9 cellular contexts compared by ENCODE assay signal in genomic region chr16:87436225-87437172, GRCh38. TPM values are rescaled to one million over a fixed set of nuclear protein-coding genes. Genes with fewer than 3 reads are reported as not detected.
DNase-seq lines count a peak whose midpoint lies in the region; ATAC-seq and TF ChIP-seq lines count a peak whose summit lies in the region.
"Had no signal": no experiment of that assay in that cellular context is flagged by ENCODE, and none has a peak within 500 bp of the region (broad histone marks: within the 10 kb centered on the region; RNA-seq: fewer than 3 reads in every experiment).

No MANE protein-coding gene starts in this region.

- no peaks in the 10 kb centered on the region for H3K36me3 ChIP-seq in gastrocnemius medialis

- no peak overlapping the region for H3K27ac ChIP-seq in CD4-positive, alpha-beta T cell (ENCODE audit: low read depth, low read length)
- H3K27ac ChIP-seq in gastrocnemius medialis, result peak overlapping the region; percentile 64 to 77 (median 72)

- intact Hi-C loops in CD4-positive, alpha-beta T cell (cut with DNase I, micrococcal nuclease), result no loop called here
- intact Hi-C loops in activated CD8-positive, alpha-beta T cell treated with anti-CD3 and anti-CD28 coated beads for 36 hours (cut with micrococcal nuclease), result loop anchor here (10.0 kb wide), 1 partner anchor 58 kb away; the partner anchor contains the start of gene ZCCHC14
- intact Hi-C loops in Right ventricle myocardium superior (cut with DNase I) (no loop called here), gastrocnemius medialis (cut with DNase I; ENCODE audit: low total_unique reads) (no loop called here)

- no peak for TF ChIP-seq CTCF in CD4-positive, alpha-beta T cell (IDR thresholded peaks at IDR 0.05)
- TF ChIP-seq CTCF in activated CD8-positive, alpha-beta T cell treated with anti-CD3 and anti-CD28 coated beads for 36 hours (IDR thresholded peaks at IDR 0.05), result no peak
- no peak for TF ChIP-seq CTCF in gastrocnemius medialis (IDR thresholded peaks at IDR 0.05 in 4 of 5, conservative IDR thresholded peaks at IDR 0.05 in 1 of 5)

- CTCF ChIA-PET in CD4-positive, alpha-beta T cell (lab: Charles Lee), result interaction anchor here (0.7 kb wide), 1 partner anchor 489 kb away, joined by 3 read pairs; no protein-coding TSS in a partner anchor
- CTCF ChIA-PET in activated CD8-positive, alpha-beta T cell treated with anti-CD3 and anti-CD28 coated beads for 36 hours (lab: Charles Lee), result interaction anchor here (1.1 to 1.9 kb wide), 3 partner anchors 12 to 199 kb away, joined by 4 to 11 read pairs (median 8); no protein-coding TSS in a partner anchor

- H3K4me3 Mint-ChIP-seq in CD4-positive, alpha-beta T cell, result peak overlapping the region; percentile 79
- peak overlapping the region; percentile 44 for H3K4me3 Mint-ChIP-seq in activated CD8-positive, alpha-beta T cell treated with anti-CD3 and anti-CD28 coated beads for 36 hours
- H3K4me3 Mint-ChIP-seq: neural crest cell had no signal

- DNase-seq in CD4-positive, alpha-beta T cell, result no peak
- peak; percentile 65 for DNase-seq in activated CD8-positive, alpha-beta T cell treated with anti-CD3 and anti-CD28 coated beads for 36 hours
- DNase-seq in Right ventricle myocardium superior (peak; percentile 33), gastrocnemius medialis (no peak), pons (ENCODE audit: low spot score) (no peak), SKM-1 (lab: John Stamatoyannopoulos, UW; ENCODE audit: unreplicated experiment) (no peak), NCI-H2171 treated with DMSO at 0.1 percent for 48 hours (lab: John Stamatoyannopoulos, UW) (no peak)

- peaks cover 16 to 17% of the 10 kb centered on the region in 2 donors for H3K4me1 ChIP-seq in gastrocnemius medialis

- no peak for TF ChIP-seq POLR2A in gastrocnemius medialis (IDR thresholded peaks at IDR 0.05)

- no peaks in the 10 kb centered on the region for H3K9me3 Mint-ChIP-seq in CD4-positive, alpha-beta T cell
- H3K9me3 Mint-ChIP-seq in activated CD8-positive, alpha-beta T cell treated with anti-CD3 and anti-CD28 coated beads for 36 hours, result no peaks in the 10 kb centered on the region
- H3K9me3 Mint-ChIP-seq: neural crest cell had no signal

- POLR2A ChIA-PET in CD4-positive, alpha-beta T cell (lab: Charles Lee), result interaction anchor here (1.2 kb wide), 2 partner anchors 53 to 515 kb away, joined by 3 read pairs; partner anchors contain the start of genes BANP and FBXO31
- POLR2A ChIA-PET in activated CD8-positive, alpha-beta T cell treated with anti-CD3 and anti-CD28 coated beads for 36 hours (lab: Charles Lee), result interaction anchor here (1.2 to 1.7 kb wide), 3 partner anchors 29 to 54 kb away, joined by 3 to 8 read pairs (median 4); no protein-coding TSS in a partner anchor

- H3K27me3 ChIP-seq in CD4-positive, alpha-beta T cell (ENCODE audit: control insufficient read depth, insufficient read depth, low read length), result no peaks in the 10 kb centered on the region
- no peaks in the 10 kb centered on the region for H3K27me3 ChIP-seq in gastrocnemius medialis

- no peaks in the 10 kb centered on the region for H3K9me3 ChIP-seq in CD4-positive, alpha-beta T cell (ENCODE audit: control insufficient read depth, low read length)
- H3K9me3 ChIP-seq in gastrocnemius medialis, result no peaks in the 10 kb centered on the region

- in situ Hi-C loops in gastrocnemius medialis (cut with MboI; ENCODE audit: low sequenced_read_pairs in 4 of 4), result no loop called here

- H3K27ac Mint-ChIP-seq in CD4-positive, alpha-beta T cell, result peak overlapping the region; percentile 12
- H3K27ac Mint-ChIP-seq in activated CD8-positive, alpha-beta T cell treated with anti-CD3 and anti-CD28 coated beads for 36 hours, result peak overlapping the region; percentile 27

- peaks cover 26% of the 10 kb centered on the region for H3K4me1 Mint-ChIP-seq in CD4-positive, alpha-beta T cell (ENCODE audit: low read depth)
- peaks cover 21% of the 10 kb centered on the region for H3K4me1 Mint-ChIP-seq in activated CD8-positive, alpha-beta T cell treated with anti-CD3 and anti-CD28 coated beads for 36 hours (ENCODE audit: low read depth)

- peaks cover 18% of the 10 kb centered on the region for H3K36me3 Mint-ChIP-seq in CD4-positive, alpha-beta T cell (ENCODE audit: low read depth)
- H3K36me3 Mint-ChIP-seq in activated CD8-positive, alpha-beta T cell treated with anti-CD3 and anti-CD28 coated beads for 36 hours (ENCODE audit: low read depth), result peaks cover 3% of the 10 kb centered on the region

- peak; percentile 41 for ATAC-seq in CD4-positive, alpha-beta T cell (ENCODE audit: poor library complexity)
- ATAC-seq in activated CD8-positive, alpha-beta T cell treated with anti-CD3 and anti-CD28 coated beads for 36 hours, result peak; percentile 86
- ATAC-seq in Right ventricle myocardium superior (ENCODE audit: poor library complexity) (peak; percentile 41), gastrocnemius medialis (no peak), GM19397 (IDR thresholded peaks at IDR 0.05; ENCODE audit: unreplicated experiment) (no peak)

- no peaks in the 10 kb centered on the region for H3K27me3 Mint-ChIP-seq in CD4-positive, alpha-beta T cell
- no peaks in the 10 kb centered on the region for H3K27me3 Mint-ChIP-seq in activated CD8-positive, alpha-beta T cell treated with anti-CD3 and anti-CD28 coated beads for 36 hours

- peak overlapping the region in 3 of 4 donors; percentile 26 to 27 (median 27) for H3K4me3 ChIP-seq in gastrocnemius medialis

RNA-seq across cellular contexts. Expression of gene MAP1LC3B, which starts 44.4 kb away (rescaled TPM):
- total RNA-seq in CD4-positive, alpha-beta T cell, result 10 to 100 TPM; 92.4 to 96.6 TPM
- total RNA-seq in activated CD8-positive, alpha-beta T cell treated with anti-CD3 and anti-CD28 coated beads for 36 hours, result 10 to 100 TPM; 55.3 to 58.1 TPM
- total RNA-seq in Right ventricle myocardium superior (118 TPM), gastrocnemius medialis (100 to 1,000 TPM in 3 of 4 donors, 10 to 100 TPM in 1; 76.3 to 165 (median 122) TPM)

RNA-seq across cellular contexts. Expression of gene FBXO31, which starts 52.9 kb away (rescaled TPM):
- total RNA-seq in CD4-positive, alpha-beta T cell, result 10 to 100 TPM; 35.7 to 38.9 TPM
- total RNA-seq in activated CD8-positive, alpha-beta T cell treated with anti-CD3 and anti-CD28 coated beads for 36 hours, result 10 to 100 TPM; 32.0 to 32.7 TPM
- total RNA-seq in Right ventricle myocardium superior (78.9 TPM), gastrocnemius medialis (100 to 1,000 TPM; 156 to 264 (median 201) TPM)

RNA-seq across cellular contexts. Expression of gene ZCCHC14, which starts 56.3 kb away (rescaled TPM):
- 10 to 100 TPM; 16.4 to 18.3 TPM for total RNA-seq in CD4-positive, alpha-beta T cell
- total RNA-seq in activated CD8-positive, alpha-beta T cell treated with anti-CD3 and anti-CD28 coated beads for 36 hours, result 1 to 10 TPM; 4.6 to 5.9 TPM
- total RNA-seq in Right ventricle myocardium superior (13.2 TPM), gastrocnemius medialis (10 to 100 TPM in 1 of 4 donors, 1 to 10 TPM in 3; 8.9 to 10.7 (median 9.3) TPM)

Comparison
In these comparisons a context has a peak if more than half of its experiments do, and no peak if none do; other contexts are left out.
1. ATAC-seq: peak in CD4-positive, alpha-beta T cell (single experiment), activated CD8-positive, alpha-beta T cell treated with anti-CD3 and anti-CD28 coated beads for 36 hours (single experiment) and Right ventricle myocardium superior (single experiment); none in gastrocnemius medialis (0 of 2) and GM19397 (single experiment).
2. DNase-seq: peak in activated CD8-positive, alpha-beta T cell treated with anti-CD3 and anti-CD28 coated beads for 36 hours (single experiment) and Right ventricle myocardium superior (single experiment); none in CD4-positive, alpha-beta T cell (0 of 10), gastrocnemius medialis (0 of 2), pons (single experiment), SKM-1 (single experiment) and NCI-H2171 treated with DMSO at 0.1 percent for 48 hours (single experiment).